ENCODE assay signal across 20 cellular contexts in the genomic region with DNA sequence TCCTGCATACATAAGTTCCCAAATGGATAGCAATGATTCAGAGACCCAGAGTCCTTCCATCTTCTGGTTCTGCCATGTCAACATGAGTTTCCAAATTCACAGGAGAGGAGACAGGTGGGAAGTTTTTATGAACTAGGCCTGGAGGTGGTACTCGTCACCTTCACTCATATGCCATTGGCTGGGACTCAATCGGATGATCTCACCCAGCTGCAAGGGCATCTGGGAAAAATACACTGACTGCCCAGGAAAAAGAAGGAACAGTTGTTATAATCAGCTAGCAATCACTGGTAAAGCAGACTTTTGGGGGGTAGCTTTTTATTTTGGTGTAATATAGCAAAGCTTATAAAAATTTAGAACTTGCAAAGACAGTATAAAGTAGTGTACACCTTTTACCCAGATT.
DNase-seq lines count a peak whose midpoint lies in the region; ATAC-seq and TF ChIP-seq lines count a peak whose summit lies in the region.
"Had no signal": no experiment of that assay in that cellular context is flagged by ENCODE, and none has a peak within 500 bp of the region (broad histone marks: within the 10 kb centered on the region; RNA-seq: fewer than 3 reads in every experiment).

No MANE protein-coding gene starts in this region.

- TF ChIP-seq CTCF in lung (IDR thresholded peaks at IDR 0.05; ENCODE audit: control extremely low read depth, extremely low read depth) (no peak), gastrocnemius medialis (IDR thresholded peaks at IDR 0.05 in 4 of 5, conservative IDR thresholded peaks at IDR 0.05 in 1 of 5) (no peak)

- ATAC-seq in lung (ENCODE audit: insufficient read depth, low FRiP score) (no peak), gastrocnemius medialis (peak; percentile 96 to 98)
- ATAC-seq: CD8-positive, alpha-beta T cell had no signal

- 87 to 93% methylated on average over 2 of the region's 2 CpGs for WGBS in lung, 2 donors

- no peaks in the 10 kb centered on the region for H3K36me3 ChIP-seq in lung (ENCODE audit: control insufficient read depth in 2 of 2, insufficient read depth in 2 of 2, low read length in 2 of 2)
- H3K36me3 ChIP-seq in gastrocnemius medialis: no peaks in the 10 kb centered on the region
- H3K36me3 ChIP-seq: BLaER1, HAP-1 had no signal

- intact Hi-C loops in activated CD4-positive, alpha-beta T cell treated with anti-CD3 and anti-CD28 coated beads, Interleukin-2, amount 10 ng/mL, durations not matched to agents 24 days and 14 days (cut with micrococcal nuclease): no loop called here
- intact Hi-C loops in gastrocnemius medialis (cut with DNase I; ENCODE audit: low total_unique reads): loop anchor here (1.0 kb wide), 1 partner anchor 90 kb away; no protein-coding TSS in a partner anchor

- no peak overlapping the region for H3K4me3 Mint-ChIP-seq in activated CD4-positive, alpha-beta T cell treated with anti-CD3 and anti-CD28 coated beads, Interleukin-2, amount 10 ng/mL, durations not matched to agents 24 days and 14 days
- H3K4me3 Mint-ChIP-seq: B cell; CD4-positive, CD25-positive, alpha-beta regulatory T cell; CD8-positive, alpha-beta T cell; HFFc6 had no signal

- H3K4me3 ChIP-seq in lung (no peak overlapping the region), gastrocnemius medialis (no peak overlapping the region)
- H3K4me3 ChIP-seq: A549, BLaER1, GM23248, HAP-1 had no signal

- H3K9me3 ChIP-seq in lung (ENCODE audit: control insufficient read depth in 2 of 2, insufficient read depth in 1 of 2, low read length in 1 of 2) (peaks cover 0 to 1% of the 10 kb centered on the region in 2 donors), gastrocnemius medialis (no peaks in the 10 kb centered on the region)
- H3K9me3 ChIP-seq: A549, BLaER1, Caco-2, HAP-1 had no signal

- DNase-seq in activated CD4-positive, alpha-beta T cell treated with anti-CD3 and anti-CD28 coated beads, Interleukin-2, amount 10 ng/mL, durations not matched to agents 24 days and 14 days: peak; percentile 38
- no peak for DNase-seq in activated CD4-positive, alpha-beta T cell treated with anti-CD3 and anti-CD28 coated beads for 1 hour
- DNase-seq in lung (ENCODE audit: low spot score) (peak; percentile 7), gastrocnemius medialis (peak in 1 of 2 donors; percentile 53), AG08395 (ENCODE audit: low spot score) (no peak), KBM-7 (no peak)
- DNase-seq: ACHN; Caco-2; CD4-positive, CD25-positive, alpha-beta regulatory T cell; DMS153; DND-41; GM23248; HFFc6 had no signal

- in situ Hi-C loops in gastrocnemius medialis (cut with MboI; ENCODE audit: low sequenced_read_pairs in 4 of 4) (loop anchor here in 1 of 4 donors (10.0 kb wide), 1 partner anchor 94 kb away; no protein-coding TSS in a partner anchor), KBM-7 (cut with MboI; ENCODE audit: low pct_unique_long_range_greater_than_20kb, low sequenced_read_pairs) (no loop called here)

- H3K4me1 ChIP-seq in lung (ENCODE audit: control insufficient read depth in 2 of 2, insufficient read depth in 2 of 2, low read length in 2 of 2) (no peaks in the 10 kb centered on the region), gastrocnemius medialis (no peaks in the 10 kb centered on the region)
- H3K4me1 ChIP-seq: A549, Caco-2, HAP-1 had no signal

- H3K27me3 ChIP-seq in lung (ENCODE audit: control insufficient read depth, insufficient read depth) (no peaks in the 10 kb centered on the region), gastrocnemius medialis (no peaks in the 10 kb centered on the region)
- H3K27me3 ChIP-seq: BLaER1 had no signal

- H3K36me3 Mint-ChIP-seq in activated CD4-positive, alpha-beta T cell treated with anti-CD3 and anti-CD28 coated beads, Interleukin-2, amount 10 ng/mL, durations not matched to agents 24 days and 14 days (ENCODE audit: low read depth): no peaks in the 10 kb centered on the region
- H3K36me3 Mint-ChIP-seq: CD4-positive, CD25-positive, alpha-beta regulatory T cell; CD8-positive, alpha-beta T cell had no signal

- no peak overlapping the region for H3K27ac Mint-ChIP-seq in activated CD4-positive, alpha-beta T cell treated with anti-CD3 and anti-CD28 coated beads, Interleukin-2, amount 10 ng/mL, durations not matched to agents 24 days and 14 days
- H3K27ac Mint-ChIP-seq: B cell; CD4-positive, CD25-positive, alpha-beta regulatory T cell; CD8-positive, alpha-beta T cell; HFFc6 had no signal

- H3K4me1 Mint-ChIP-seq in activated CD4-positive, alpha-beta T cell treated with anti-CD3 and anti-CD28 coated beads, Interleukin-2, amount 10 ng/mL, durations not matched to agents 24 days and 14 days: no peaks in the 10 kb centered on the region
- H3K4me1 Mint-ChIP-seq: B cell; CD4-positive, CD25-positive, alpha-beta regulatory T cell had no signal

- H3K9me3 Mint-ChIP-seq in activated CD4-positive, alpha-beta T cell treated with anti-CD3 and anti-CD28 coated beads, Interleukin-2, amount 10 ng/mL, durations not matched to agents 24 days and 14 days: no peaks in the 10 kb centered on the region
- H3K9me3 Mint-ChIP-seq: CD8-positive, alpha-beta T cell; HFFc6 had no signal

- no peak for TF ChIP-seq POLR2A in gastrocnemius medialis (IDR thresholded peaks at IDR 0.05)

- peaks cover 16% of the 10 kb centered on the region for H3K27me3 Mint-ChIP-seq in activated CD4-positive, alpha-beta T cell treated with anti-CD3 and anti-CD28 coated beads, Interleukin-2, amount 10 ng/mL, durations not matched to agents 24 days and 14 days

- H3K27ac ChIP-seq in lung (ENCODE audit: low read depth in 1 of 2, low read length in 1 of 2) (no peak overlapping the region), gastrocnemius medialis (peak overlapping the region in 1 of 4 donors; percentile 38)
- H3K27ac ChIP-seq: 22Rv1, A549, BLaER1, C4-2B, GM23248 had no signal

Comparison
In these comparisons a context has a peak if more than half of its experiments do, and no peak if none do; other contexts are left out.
1. DNase-seq: peak in activated CD4-positive, alpha-beta T cell treated with anti-CD3 and anti-CD28 coated beads, Interleukin-2, amount 10 ng/mL, durations not matched to agents 24 days and 14 days (single experiment) and lung (single experiment); none in activated CD4-positive, alpha-beta T cell treated with anti-CD3 and anti-CD28 coated beads for 1 hour (single experiment), AG08395 (single experiment) and KBM-7 (single experiment).